8 cellular contexts compared by ENCODE assay signal in the genomic region with DNA sequence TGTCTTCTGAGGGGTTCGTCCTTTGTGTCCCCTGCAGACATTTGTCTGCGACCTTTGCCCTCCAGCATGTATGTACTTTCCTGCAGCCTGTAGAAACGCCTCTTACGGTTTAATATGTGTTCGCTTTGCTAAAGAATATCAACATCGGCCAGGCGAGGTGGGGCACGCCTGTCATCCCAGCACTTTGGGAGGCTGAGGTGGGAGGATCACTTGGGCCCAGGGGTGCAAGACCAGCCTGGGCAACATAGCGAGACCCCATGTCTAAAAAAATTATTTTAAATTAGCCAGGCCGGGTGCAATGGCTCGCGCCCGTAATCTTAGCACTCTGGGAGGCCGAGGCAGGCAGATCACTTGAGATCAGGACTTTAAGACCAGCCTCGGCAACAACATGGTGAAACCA.
"Had no signal": no experiment of that assay in that cellular context is flagged by ENCODE, and none has a peak within 500 bp of the region (broad histone marks: within the 10 kb centered on the region; RNA-seq: fewer than 3 reads in every experiment).

No MANE protein-coding gene starts in this region.

- H3K4me3 ChIP-seq: GM23338 had no signal

- H3K27ac ChIP-seq: HL-60 had no signal

- H3K4me2 ChIP-seq: GM23338 had no signal

- H3K9me3 Mint-ChIP-seq: GM23338, H9, HFFc6 had no signal

- H2AFZ ChIP-seq: GM23338 had no signal

- ATAC-seq: GM23338, HepG2 had no signal

- H3K27ac Mint-ChIP-seq: GM23338, H9, HFFc6 had no signal

- H3K9ac ChIP-seq: KMS-11 had no signal

- DNase-seq: H9, HCEC 1CT, HFFc6, KBM-7 had no signal

- H3K4me3 Mint-ChIP-seq: GM23338, H9, HFFc6 had no signal
